Comparison of ENCODE assay signal across 14 cellular contexts in genomic region chr18:54148151-54148550, GRCh38.
DNase-seq lines count a peak whose midpoint lies in the region; ATAC-seq, FAIRE-seq and TF ChIP-seq lines count a peak whose summit lies in the region.
"Had no signal": no experiment of that assay in that cellular context is flagged by ENCODE, and none has a peak within 500 bp of the region (broad histone marks: within the 10 kb centered on the region; RNA-seq: fewer than 3 reads in every experiment).

No MANE protein-coding gene starts in this region.

- H3K4me2 ChIP-seq in endothelial cell of umbilical vein (ENCODE audit: insufficient read depth, low read length), result no peak overlapping the region

- peak overlapping the region; percentile 64 for H3K4me3 Mint-ChIP-seq in activated CD4-positive, alpha-beta T cell treated with anti-CD3 and anti-CD28 coated beads, Interleukin-2, amount 10 ng/mL, durations not matched to agents 24 days and 14 days
- no peak overlapping the region for H3K4me3 Mint-ChIP-seq in Caco-2 (ENCODE audit: unreplicated experiment)
- H3K4me3 Mint-ChIP-seq: neural crest cell had no signal

- no peak for DNase-seq in activated CD4-positive, alpha-beta T cell treated with anti-CD3 and anti-CD28 coated beads, Interleukin-2, amount 10 ng/mL, durations not matched to agents 24 days and 14 days
- no peak for DNase-seq in activated CD4-positive, alpha-beta T cell treated with anti-CD3 and anti-CD28 coated beads for 48 hours
- DNase-seq in SJSA1 (ENCODE audit: low read depth in 1 of 2, low spot score in 2 of 2) (no peak), endothelial cell of umbilical vein (ENCODE audit: low read depth, low spot score) (no peak), omental fat pad (ENCODE audit: low spot score) (no peak), Caco-2 (no peak)
- DNase-seq: activated CD4-positive, CD25-positive, alpha-beta regulatory T cell treated with anti-CD3 and anti-CD28 coated beads, Interleukin-2, amount 50 U/mL, for 72 hours; DMS153; heart right ventricle; NCI-H1930; SHP77 treated with DMSO at 0.1 percent for 48 hours had no signal

- no peaks in the 10 kb centered on the region for H3K27me3 ChIP-seq in SJSA1 (replicated peaks)
- no peaks in the 10 kb centered on the region for H3K27me3 ChIP-seq in endothelial cell of umbilical vein (ENCODE audit: control insufficient read depth in 2 of 2, insufficient read depth in 2 of 2, low read length in 2 of 2)
- H3K27me3 ChIP-seq in subcutaneous abdominal adipose tissue (ENCODE audit: control insufficient read depth in 5 of 5, insufficient read depth in 4 of 5, low read length in 5 of 5), result no peaks in the 10 kb centered on the region
- no peaks in the 10 kb centered on the region for H3K27me3 ChIP-seq in Caco-2 (replicated peaks; ENCODE audit: control insufficient read depth, insufficient read depth, low read length)
- H3K27me3 ChIP-seq: heart right ventricle had no signal

- H3K9me1 ChIP-seq in endothelial cell of umbilical vein (replicated peaks; ENCODE audit: control insufficient read depth, extremely low read depth, insufficient read depth, low read length), result no peaks in the 10 kb centered on the region

- peaks cover 33% of the 10 kb centered on the region for H3K4me1 ChIP-seq in SJSA1 (replicated peaks)
- peaks cover 26% of the 10 kb centered on the region for H3K4me1 ChIP-seq in endothelial cell of umbilical vein (ENCODE audit: control insufficient read depth, extremely low read depth, insufficient read depth, low read length)
- H3K4me1 ChIP-seq in subcutaneous abdominal adipose tissue (ENCODE audit: control insufficient read depth in 5 of 5, insufficient read depth in 5 of 5, low read length in 5 of 5), result no peaks in the 10 kb centered on the region
- H3K4me1 ChIP-seq in Caco-2, result no peaks in the 10 kb centered on the region

- intact Hi-C loops in activated CD4-positive, alpha-beta T cell treated with anti-CD3 and anti-CD28 coated beads, Interleukin-2, amount 10 ng/mL, durations not matched to agents 24 days and 14 days (cut with micrococcal nuclease), result loop anchor here (2.0 to 10.0 kb wide), 3 partner anchors 17 to 569 kb away; no protein-coding TSS in a partner anchor
- intact Hi-C loops in endothelial cell of umbilical vein (cut with micrococcal nuclease) (loop anchor here (2.0 kb wide), 1 partner anchor 209 kb away; the partner anchor contains the start of genes C18orf54 and STARD6), Caco-2 (cut with micrococcal nuclease; ENCODE audit: unreplicated experiment) (no loop called here)

- H3K27ac ChIP-seq in SJSA1 (peak overlapping the region; percentile 99), endothelial cell of umbilical vein (ENCODE audit: insufficient read depth, low read depth, low read length) (peak overlapping the region; percentile 98), subcutaneous abdominal adipose tissue (ENCODE audit: low read depth, low read length) (peak overlapping the region; percentile 17)

- POLR2A ChIA-PET in endothelial cell of umbilical vein (lab: Charles Lee), result no interaction called here
- POLR2A ChIA-PET in Caco-2 (lab: Charles Lee), result no interaction called here

- H3K4me3 ChIP-seq in SJSA1 (no peak overlapping the region), endothelial cell of umbilical vein (replicated peaks in 1 of 3; ENCODE audit: insufficient read depth in 1 of 3, low read depth in 1 of 3, low read length in 3 of 3) (no peak overlapping the region), subcutaneous abdominal adipose tissue (ENCODE audit: low read depth in 1 of 5, low read length in 5 of 5) (no peak overlapping the region), Caco-2 (ENCODE audit: low read depth, low read length) (no peak overlapping the region)
- H3K4me3 ChIP-seq: heart right ventricle had no signal

- H3K9me3 ChIP-seq in SJSA1 (replicated peaks) (no peaks in the 10 kb centered on the region), endothelial cell of umbilical vein (replicated peaks; ENCODE audit: control insufficient read depth, insufficient read depth, low read length) (no peaks in the 10 kb centered on the region), subcutaneous abdominal adipose tissue (ENCODE audit: control insufficient read depth in 5 of 5, low read length in 5 of 5) (peaks cover 0 to 3% (median 0%) of the 10 kb centered on the region in 5 donors), Caco-2 (no peaks in the 10 kb centered on the region)

- H3K27me3 Mint-ChIP-seq in activated CD4-positive, alpha-beta T cell treated with anti-CD3 and anti-CD28 coated beads, Interleukin-2, amount 10 ng/mL, durations not matched to agents 24 days and 14 days, result no peaks in the 10 kb centered on the region
- no peaks in the 10 kb centered on the region for H3K27me3 Mint-ChIP-seq in Caco-2 (ENCODE audit: insufficient read depth, unreplicated experiment)

- H3K4me1 Mint-ChIP-seq in activated CD4-positive, alpha-beta T cell treated with anti-CD3 and anti-CD28 coated beads, Interleukin-2, amount 10 ng/mL, durations not matched to agents 24 days and 14 days, result peaks cover 50% of the 10 kb centered on the region
- H3K4me1 Mint-ChIP-seq in Caco-2 (ENCODE audit: low read depth, unreplicated experiment), result no peaks in the 10 kb centered on the region

- peaks cover 49% of the 10 kb centered on the region for H3K36me3 Mint-ChIP-seq in activated CD4-positive, alpha-beta T cell treated with anti-CD3 and anti-CD28 coated beads, Interleukin-2, amount 10 ng/mL, durations not matched to agents 24 days and 14 days (ENCODE audit: low read depth)
- H3K36me3 Mint-ChIP-seq in Caco-2 (ENCODE audit: insufficient read depth, unreplicated experiment), result peaks cover 23% of the 10 kb centered on the region

- H3K36me3 ChIP-seq in SJSA1, result peaks cover 14% of the 10 kb centered on the region
- peaks cover 0 to 3% of the 10 kb centered on the region in 2 experiments for H3K36me3 ChIP-seq in endothelial cell of umbilical vein (ENCODE audit: control insufficient read depth in 2 of 2, extremely low read depth in 1 of 2, insufficient read depth in 2 of 2, low read length in 2 of 2)
- peaks cover 10 to 18% (median 15%) of the 10 kb centered on the region in 5 donors for H3K36me3 ChIP-seq in subcutaneous abdominal adipose tissue (ENCODE audit: control insufficient read depth in 5 of 5, insufficient read depth in 5 of 5, low read length in 5 of 5)
- no peaks in the 10 kb centered on the region for H3K36me3 ChIP-seq in Caco-2 (ENCODE audit: control insufficient read depth, insufficient read depth, low read length)

- BruUV-seq in endothelial cell of umbilical vein (replicated peaks; lab: Mats Ljungman, UMichigan) (no TSS peak), Caco-2 (replicated peaks; lab: Mats Ljungman, UMichigan) (no TSS peak)

- H4K20me1 ChIP-seq in endothelial cell of umbilical vein (replicated peaks; ENCODE audit: control insufficient read depth, extremely low read depth, insufficient read depth, low read length), result no peaks in the 10 kb centered on the region

- TF ChIP-seq POLR2A in endothelial cell of umbilical vein (IDR thresholded peaks at IDR 0.05; ENCODE audit: low read depth, low read length), result no peak

- no peak for FAIRE-seq in endothelial cell of umbilical vein (lab: Jason Lieb, UNC)

- TF ChIP-seq CTCF in endothelial cell of umbilical vein (IDR thresholded peaks at IDR 0.05; ENCODE audit: extremely low read depth in 1 of 2, insufficient read depth in 1 of 2, low read depth in 1 of 2, low read length in 2 of 2) (no peak), omental fat pad (IDR thresholded peaks at IDR 0.05) (no peak), Caco-2 (IDR thresholded peaks at IDR 0.05; ENCODE audit: insufficient read depth in 1 of 2, low read depth in 1 of 2, low read length in 1 of 2, severe bottlenecking in 1 of 2, unreplicated experiment in 1 of 2) (no peak)

- peak overlapping the region; percentile 93 for H3K27ac Mint-ChIP-seq in activated CD4-positive, alpha-beta T cell treated with anti-CD3 and anti-CD28 coated beads, Interleukin-2, amount 10 ng/mL, durations not matched to agents 24 days and 14 days
- H3K27ac Mint-ChIP-seq in Caco-2 (ENCODE audit: unreplicated experiment), result no peak overlapping the region

- CTCF ChIA-PET in endothelial cell of umbilical vein (lab: Charles Lee) (no interaction called here), Caco-2 (lab: Charles Lee) (no interaction called here)

- no peak overlapping the region for H2AFZ ChIP-seq in endothelial cell of umbilical vein (ENCODE audit: low read depth, low read length)

- no peak for ATAC-seq in HG03439 (IDR thresholded peaks at IDR 0.05; ENCODE audit: unreplicated experiment)
- ATAC-seq in omental fat pad (ENCODE audit: low FRiP score), result no peak

- no peaks in the 10 kb centered on the region for H3K79me2 ChIP-seq in endothelial cell of umbilical vein (ENCODE audit: control insufficient read depth, insufficient read depth, low read length)

- no peak overlapping the region for H3K9ac ChIP-seq in endothelial cell of umbilical vein (replicated peaks; ENCODE audit: extremely low read depth, insufficient read depth, low read length)
- H3K9ac ChIP-seq in subcutaneous abdominal adipose tissue (ENCODE audit: low read length in 5 of 5), result no peak overlapping the region

- peaks cover 4% of the 10 kb centered on the region for H3K9me3 Mint-ChIP-seq in activated CD4-positive, alpha-beta T cell treated with anti-CD3 and anti-CD28 coated beads, Interleukin-2, amount 10 ng/mL, durations not matched to agents 24 days and 14 days
- H3K9me3 Mint-ChIP-seq in Caco-2 (ENCODE audit: unreplicated experiment), result no peaks in the 10 kb centered on the region

- dilution Hi-C loops in endothelial cell of umbilical vein (cut with MboI; ENCODE audit: extremely low pct_ligation_motif_present, low sequenced_read_pairs), result no loop called here

TF ChIP-seq in endothelial cell of umbilical vein, 7 proteins besides CTCF, POLR2A, EP300 and RAD21:
- TF ChIP-seq EZH2 (IDR thresholded peaks at IDR 0.05; ENCODE audit: borderline replicate concordance, low read depth, low read length, severe bottlenecking) (no peak), POLR2AphosphoS5 (IDR thresholded peaks at IDR 0.05; ENCODE audit: insufficient read depth, low read depth, low read length) (no peak), GATA2 (IDR thresholded peaks at IDR 0.05; ENCODE audit: insufficient read depth, insufficient read length, low read depth, low read length) (no peak), MYC (IDR thresholded peaks at IDR 0.05; ENCODE audit: low read depth, low read length) (no peak), FOS (IDR thresholded peaks at IDR 0.05; ENCODE audit: borderline replicate concordance, insufficient read depth, low read length) (no peak), MAX (IDR thresholded peaks at IDR 0.05; ENCODE audit: insufficient read depth, insufficient read length) (no peak), JUN (IDR thresholded peaks at IDR 0.05; ENCODE audit: borderline replicate concordance, insufficient read depth, insufficient read length, low read depth) (no peak)

Comparison
In these comparisons a context has a peak if more than half of its experiments do, and no peak if none do; other contexts are left out.
1. H3K27ac ChIP-seq: peak in every context shown above with its lines; median percentile 99 in SJSA1; 98 in endothelial cell of umbilical vein; 17 in subcutaneous abdominal adipose tissue.